Comparison of ENCODE assay signal across 29 cellular contexts in genomic region chr3:54633444-54634121, GRCh38.
"Had no signal": no experiment of that assay in that cellular context is flagged by ENCODE, and none has a peak within 500 bp of the region (broad histone marks: within the 10 kb centered on the region; RNA-seq: fewer than 3 reads in every experiment).

No MANE protein-coding gene starts in this region.

- H3K27me3 Mint-ChIP-seq: activated naive CD4-positive, alpha-beta T cell treated with anti-CD3 and anti-CD28 coated beads, Interleukin-2, amount 10 ng/mL, durations not matched to agents 7 days and 5 days had no signal

- H3K79me2 ChIP-seq: hepatocyte had no signal

- H3K4me2 ChIP-seq: hepatocyte had no signal

- H3K27ac ChIP-seq: ascending aorta, gastroesophageal sphincter, hepatocyte, ovary, sigmoid colon, thoracic aorta, vagina, WERI-Rb-1 had no signal

- H2AFZ ChIP-seq: hepatocyte had no signal

- H3K4me3 Mint-ChIP-seq: activated CD4-positive, alpha-beta memory T cell treated with anti-CD3 and anti-CD28 coated beads for 36 hours; activated CD4-positive, alpha-beta T cell treated with anti-CD3 and anti-CD28 coated beads, Interleukin-2, amount 10 ng/mL, durations not matched to agents 24 days and 14 days; activated naive CD4-positive, alpha-beta T cell treated with anti-CD3 and anti-CD28 coated beads, Interleukin-2, amount 10 ng/mL, durations not matched to agents 7 days and 5 days; activated naive CD8-positive, alpha-beta T cell treated with anti-CD3 and anti-CD28 coated beads, Interleukin-2, amount 10 ng/mL, durations not matched to agents 7 days and 5 days; brain; mesothelial cell of epicardium; naive B cell; nephron progenitor cell; stimulated activated effector memory CD8-positive, alpha-beta T cell treated with anti-CD3 and anti-CD28 coated beads, Interleukin-12 subunit alpha, Interleukin-12 subunit beta, amount 100 ng/mL, for 72 hours; stimulated activated naive CD8-positive, alpha-beta T cell treated with anti-CD3 and anti-CD28 coated beads, Interleukin-15, Interleukin-2, amounts not matched to agents 100 ng/mL and 50 ng/mL, for 24 hours; type B pancreatic cell had no signal

- H3K4me3 ChIP-seq: ascending aorta, gastroesophageal sphincter, hepatocyte, ovary, sigmoid colon, thoracic aorta, vagina had no signal

- H3K9me3 ChIP-seq: ascending aorta, gastroesophageal sphincter, ovary, sigmoid colon, thoracic aorta, vagina had no signal

- H3K4me1 Mint-ChIP-seq: activated CD4-positive, alpha-beta T cell treated with anti-CD3 and anti-CD28 coated beads, Interleukin-2, amount 10 ng/mL, durations not matched to agents 24 days and 14 days; activated naive CD4-positive, alpha-beta T cell treated with anti-CD3 and anti-CD28 coated beads, Interleukin-2, amount 10 ng/mL, durations not matched to agents 7 days and 5 days; activated naive CD8-positive, alpha-beta T cell treated with anti-CD3 and anti-CD28 coated beads, Interleukin-2, amount 10 ng/mL, durations not matched to agents 7 days and 5 days; naive B cell; stimulated activated effector memory CD8-positive, alpha-beta T cell treated with anti-CD3 and anti-CD28 coated beads, Interleukin-12 subunit alpha, Interleukin-12 subunit beta, amount 100 ng/mL, for 72 hours had no signal

- H3K27me3 ChIP-seq: ascending aorta, gastroesophageal sphincter, ovary, sigmoid colon, vagina had no signal

- DNase-seq: activated CD4-positive, alpha-beta memory T cell treated with anti-CD3 and anti-CD28 coated beads for 36 hours; activated CD4-positive, alpha-beta T cell treated with anti-CD3 and anti-CD28 coated beads, Interleukin-2, amount 10 ng/mL, durations not matched to agents 24 days and 14 days; activated CD4-positive, CD25-positive, alpha-beta regulatory T cell treated with anti-CD3 and anti-CD28 coated beads, Interleukin-2, amount 50 U/mL, for 72 hours; activated CD8-positive, alpha-beta memory T cell treated with anti-CD3 and anti-CD28 coated beads, Interleukin-2, amount 50 U/mL, for 4 hours; activated gamma-delta T cell; activated naive CD4-positive, alpha-beta T cell treated with anti-CD3 and anti-CD28 coated beads, Interleukin-2, amount 10 ng/mL, durations not matched to agents 7 days and 5 days; activated naive CD8-positive, alpha-beta T cell treated with anti-CD3 and anti-CD28 coated beads, Interleukin-2, amount 10 ng/mL, durations not matched to agents 7 days and 5 days; activated T-cell treated with anti-CD3 and anti-CD28 coated beads, Interleukin-2, amount 50 U/mL, for 1 hour; caudate nucleus; left cardiac atrium; left ventricle myocardium superior; naive B cell; nephron progenitor cell; ovary; sigmoid colon; small intestine; stimulated activated CD4-positive, alpha-beta T cell treated with anti-CD3 and anti-CD28 coated beads, Interleukin-4, amount 100 ng/mL, for 24 hours; WERI-Rb-1 had no signal

- H3K9me3 Mint-ChIP-seq: activated CD4-positive, alpha-beta memory T cell treated with anti-CD3 and anti-CD28 coated beads for 36 hours; activated naive CD8-positive, alpha-beta T cell treated with anti-CD3 and anti-CD28 coated beads, Interleukin-2, amount 10 ng/mL, durations not matched to agents 7 days and 5 days; mesothelial cell of epicardium; nephron progenitor cell; stimulated activated naive CD8-positive, alpha-beta T cell treated with anti-CD3 and anti-CD28 coated beads, Interleukin-15, Interleukin-2, amounts not matched to agents 100 ng/mL and 50 ng/mL, for 24 hours had no signal

- H3K27ac Mint-ChIP-seq: activated CD4-positive, alpha-beta memory T cell treated with anti-CD3 and anti-CD28 coated beads for 36 hours; activated CD4-positive, alpha-beta T cell treated with anti-CD3 and anti-CD28 coated beads, Interleukin-2, amount 10 ng/mL, durations not matched to agents 24 days and 14 days; activated naive CD4-positive, alpha-beta T cell treated with anti-CD3 and anti-CD28 coated beads, Interleukin-2, amount 10 ng/mL, durations not matched to agents 7 days and 5 days; activated naive CD8-positive, alpha-beta T cell treated with anti-CD3 and anti-CD28 coated beads, Interleukin-2, amount 10 ng/mL, durations not matched to agents 7 days and 5 days; mesothelial cell of epicardium; naive B cell; nephron progenitor cell; progenitor cell of endocrine pancreas; stimulated activated effector memory CD8-positive, alpha-beta T cell treated with anti-CD3 and anti-CD28 coated beads, Interleukin-12 subunit alpha, Interleukin-12 subunit beta, amount 100 ng/mL, for 72 hours; stimulated activated naive CD8-positive, alpha-beta T cell treated with anti-CD3 and anti-CD28 coated beads, Interleukin-15, Interleukin-2, amounts not matched to agents 100 ng/mL and 50 ng/mL, for 24 hours; type B pancreatic cell had no signal

- H3K36me3 Mint-ChIP-seq: activated CD4-positive, alpha-beta memory T cell treated with anti-CD3 and anti-CD28 coated beads for 36 hours; activated naive CD4-positive, alpha-beta T cell treated with anti-CD3 and anti-CD28 coated beads, Interleukin-2, amount 10 ng/mL, durations not matched to agents 7 days and 5 days; activated naive CD8-positive, alpha-beta T cell treated with anti-CD3 and anti-CD28 coated beads, Interleukin-2, amount 10 ng/mL, durations not matched to agents 7 days and 5 days; naive B cell; stimulated activated effector memory CD8-positive, alpha-beta T cell treated with anti-CD3 and anti-CD28 coated beads, Interleukin-12 subunit alpha, Interleukin-12 subunit beta, amount 100 ng/mL, for 72 hours had no signal

- H3K4me1 ChIP-seq: ascending aorta, gastroesophageal sphincter, sigmoid colon had no signal

- H3K36me3 ChIP-seq: ascending aorta, gastroesophageal sphincter, ovary, sigmoid colon, thoracic aorta, vagina, WERI-Rb-1 had no signal

- ATAC-seq: gastroesophageal sphincter; left cardiac atrium; left ventricle myocardium superior; stimulated activated effector memory CD8-positive, alpha-beta T cell treated with anti-CD3 and anti-CD28 coated beads, Interleukin-12 subunit alpha, Interleukin-12 subunit beta, amount 100 ng/mL, for 72 hours had no signal
